17 cellular contexts compared by ENCODE assay signal in genomic region chr3:10600159-10601125, GRCh38.
DNase-seq lines count a peak whose midpoint lies in the region; ATAC-seq, FAIRE-seq and TF ChIP-seq lines count a peak whose summit lies in the region.
"Had no signal": no experiment of that assay in that cellular context is flagged by ENCODE, and none has a peak within 500 bp of the region (broad histone marks: within the 10 kb centered on the region; RNA-seq: fewer than 3 reads in every experiment).

No MANE protein-coding gene starts in this region.

- H3K9ac ChIP-seq in H1 (replicated peaks in 1 of 4; ENCODE audit: extremely low read depth in 1 of 4, low read depth in 3 of 4, low read length in 3 of 4): 0 out of 7 replicates have a peak overlapping the region, but pooled peaks of 1 of the 4 experiments have one; percentile 18
- H3K9ac ChIP-seq: BLaER1 had no signal

- no peaks in the 10 kb centered on the region for H3K4me1 ChIP-seq in SJCRH30
- peaks cover 0 to 6% (median 1%) of the 10 kb centered on the region in 4 experiments; a peak in 2 of 7 replicates for H3K4me1 ChIP-seq in H1 (replicated peaks in 1 of 4; ENCODE audit: control insufficient read depth in 3 of 4, insufficient read depth in 4 of 4, low read length in 3 of 4)
- H3K4me1 ChIP-seq: tibial artery had no signal

- no peak overlapping the region for H2BK15ac ChIP-seq in H1 (ENCODE audit: low read length)

- no peak overlapping the region for H3K56ac ChIP-seq in H1 (replicated peaks; ENCODE audit: insufficient read length, low read depth, low read length)

- no peak overlapping the region for H2AK5ac ChIP-seq in H1 (ENCODE audit: low read depth, low read length)

- H4K8ac ChIP-seq in H1 (ENCODE audit: extremely low read depth, insufficient read depth, low read length): peak overlapping the region; percentile 48; the same call in 1 of the 2 replicates

- no peak overlapping the region for H3K4me2 ChIP-seq in H1 (ENCODE audit: insufficient read depth in 1 of 2, low read depth in 2 of 2, low read length in 2 of 2)
- H3K4me2 ChIP-seq: BLaER1 had no signal

- no peak overlapping the region for H2BK5ac ChIP-seq in H1 (ENCODE audit: low read depth, low read length)

- no peak for TF ChIP-seq CTCF in H1 (IDR thresholded peaks at IDR 0.05; ENCODE audit: control extremely low read depth in 1 of 3, insufficient read depth in 1 of 3, low read depth in 1 of 3, low read length in 3 of 3)

- no peak for TF ChIP-seq EP300 in H1 (IDR thresholded peaks at IDR 0.05; ENCODE audit: borderline replicate concordance in 1 of 2, low read depth in 2 of 2, low read length in 2 of 2)

- H3K4ac ChIP-seq in H1 (replicated peaks; ENCODE audit: insufficient read length, low read depth, low read length): no peak overlapping the region

- 0 out of 2 replicates have a peak overlapping the region, but pooled peaks have one; percentile 34 for H2AFZ ChIP-seq in H1 (ENCODE audit: low read length)

- no peaks in the 10 kb centered on the region for H3K79me2 ChIP-seq in H1 (ENCODE audit: control insufficient read depth in 1 of 2, insufficient read depth in 2 of 2, low read length in 2 of 2)

- CTCF ChIA-PET in H1 (lab: Charles Lee; ENCODE audit: partially characterized antibody): interaction anchor here (0.6 to 3.0 kb wide), 6 partner anchors 7 to 345 kb away, joined by 3 to 9 read pairs (median 3); no protein-coding TSS in a partner anchor

- H4K20me1 ChIP-seq in H1 (replicated peaks in 1 of 2; ENCODE audit: control insufficient read depth in 1 of 2, insufficient read depth in 2 of 2, low read length in 2 of 2): peaks cover 0 to 4% of the 10 kb centered on the region in 2 experiments
- H4K20me1 ChIP-seq: BLaER1 had no signal

- H3K18ac ChIP-seq in H1 (ENCODE audit: extremely low read depth, low read length): no peak overlapping the region

- FAIRE-seq in H54 (lab: Jason Lieb, UNC) (peak; percentile 6), H1 (lab: Jason Lieb, UNC) (no peak)

- POLR2A ChIA-PET in H1 (lab: Charles Lee; ENCODE audit: partially characterized antibody): no interaction called here

- ATAC-seq in GM21529 (IDR thresholded peaks at IDR 0.05; ENCODE audit: unreplicated experiment) (no peak), HG03460 (IDR thresholded peaks at IDR 0.05; ENCODE audit: unreplicated experiment) (no peak)

- H3K36me3 ChIP-seq in SJCRH30 (no peaks in the 10 kb centered on the region), H1 (ENCODE audit: control insufficient read depth in 2 of 4, insufficient read depth in 4 of 4, low read length in 3 of 4) (no peaks in the 10 kb centered on the region)
- H3K36me3 ChIP-seq: BLaER1, tibial artery had no signal

- H3K27ac ChIP-seq in SJCRH30 (no peak overlapping the region), H1 (ENCODE audit: low read depth, low read length) (no peak overlapping the region)
- H3K27ac ChIP-seq: BLaER1, tibial artery had no signal

- no peaks in the 10 kb centered on the region for H3K79me1 ChIP-seq in H1 (ENCODE audit: low read depth, low read length)

- no peak overlapping the region for H2BK12ac ChIP-seq in H1 (ENCODE audit: low read depth, low read length)

- H3K23ac ChIP-seq in H1 (ENCODE audit: insufficient read length): no peak overlapping the region

- H2BK20ac ChIP-seq in H1 (ENCODE audit: low read length): no peak overlapping the region

- no peaks in the 10 kb centered on the region for H3K27me3 ChIP-seq in SJCRH30
- H3K27me3 ChIP-seq in H1 (replicated peaks in 1 of 4; ENCODE audit: control insufficient read depth in 3 of 4, extremely low read depth in 1 of 4, insufficient read depth in 3 of 4, low read length in 3 of 4): no peaks in the 10 kb centered on the region; a peak in 1 of 7 replicates
- H3K27me3 ChIP-seq: BLaER1 had no signal

- H3K4me3 ChIP-seq in SJCRH30: no peak overlapping the region
- no peak overlapping the region for H3K4me3 ChIP-seq in H1 (ENCODE audit: extremely low read depth in 1 of 4, insufficient read depth in 2 of 4, low read depth in 3 of 4, low read length in 4 of 4)
- H3K4me3 ChIP-seq: BLaER1, tibial artery had no signal

- no peaks in the 10 kb centered on the region for H3K9me3 ChIP-seq in SJCRH30 (replicated peaks)
- no peaks in the 10 kb centered on the region for H3K9me3 ChIP-seq in H1 (ENCODE audit: insufficient read depth in 2 of 2, low read depth in 1 of 2, low read length in 1 of 2)
- H3K9me3 ChIP-seq: BLaER1, tibial artery had no signal

- TF ChIP-seq POLR2A in H54 (IDR thresholded peaks at IDR 0.05; ENCODE audit: low read depth, low read length): no peak
- no peak for TF ChIP-seq POLR2A in H1 (IDR thresholded peaks at IDR 0.05; ENCODE audit: control extremely low read depth in 1 of 2, low read depth in 2 of 2, low read length in 2 of 2)

- H4K5ac ChIP-seq in H1 (ENCODE audit: insufficient read length, low read depth, low read length): no peak overlapping the region

- H2BK120ac ChIP-seq in H1 (replicated peaks; ENCODE audit: low read depth, low read length): no peak overlapping the region

- peak in 1 of 2 experiments; percentile 18; a peak in 1 of 4 replicates for TF ChIP-seq RAD21 in H1 (IDR thresholded peaks at IDR 0.05 in 1 of 2, conservative IDR thresholded peaks at IDR 0.05 in 1 of 2; ENCODE audit: low read depth in 2 of 2, low read length in 2 of 2)

- H3K14ac ChIP-seq in H1 (ENCODE audit: insufficient read length): no peak overlapping the region

- DNase-seq in H54 (ENCODE audit: insufficient read length, low spot score): peak; percentile 54
- DNase-seq in SJCRH30: peak; percentile 43 to 72
- DNase-seq in H1 (ENCODE audit: low read depth in 1 of 2, low spot score in 2 of 2): no peak
- peak; percentile 78 for DNase-seq in pons (ENCODE audit: low spot score)
- no peak for DNase-seq in NCI-H1436 (lab: John Stamatoyannopoulos, UW)
- no peak for DNase-seq in activated CD4-positive, alpha-beta T cell treated with anti-CD3 and anti-CD28 coated beads for 4 hours
- DNase-seq: activated CD4-positive, alpha-beta T cell treated with anti-CD3 and anti-CD28 coated beads, Interleukin-2, amount 50 U/mL, for 1 hour; activated naive CD4-positive, alpha-beta T cell treated with anti-CD3 and anti-CD28 coated beads, Interleukin-2, amount 10 ng/mL, durations not matched to agents 7 days and 5 days; activated T-cell treated with anti-CD3 and anti-CD28 coated beads for 4 hours; NCI-H2081 treated with DMSO at 0.1 percent for 48 hours; NCI-H748 treated with DMSO at 0.1 percent for 48 hours; RPMI8226; stimulated activated CD4-positive, alpha-beta T cell treated with anti-CD3 and anti-CD28 coated beads, Interleukin-4, amount 100 ng/mL, for 24 hours; tibial artery had no signal

- no peak overlapping the region for H4K91ac ChIP-seq in H1 (replicated peaks; ENCODE audit: insufficient read length, low read length)

- H3K23me2 ChIP-seq in H1 (ENCODE audit: low read depth, low read length): no peaks in the 10 kb centered on the region; the same call in 1 of the 2 replicates

- WGBS in H1 (ENCODE audit: extremely low coverage in 1 of 2, insufficient coverage in 1 of 2, insufficient read length in 1 of 2, insufficient replicate concordance in 2 of 2, low coverage in 1 of 2, low lambda C conversion rate in 2 of 2, missing lambda C conversion rate in 1 of 2), 2 experiments: 87% methylated on average over 14 of the region's 14 CpGs; no CpG with 5 or more reads in 1 of the 2 experiments

TF ChIP-seq in H1, 55 proteins besides CTCF, POLR2A, EP300 and RAD21:
- TF ChIP-seq TAF1 (IDR thresholded peaks at IDR 0.05; ENCODE audit: low read depth, low read length) (no peak), BACH1 (IDR thresholded peaks at IDR 0.05; ENCODE audit: low read length) (no peak), SIRT6 (IDR thresholded peaks at IDR 0.05; ENCODE audit: low read length) (no peak)

Comparison
In these comparisons a context has a peak if more than half of its experiments do, and no peak if none do; other contexts are left out.
1. DNase-seq: peak in H54 (single experiment), SJCRH30 (2 of 2) and pons (single experiment); none in H1 (0 of 2), NCI-H1436 (single experiment) and activated CD4-positive, alpha-beta T cell treated with anti-CD3 and anti-CD28 coated beads for 4 hours (0 of 2).